Comparison of ENCODE assay signal across 14 cellular contexts in genomic region chr2:1632006-1632348, GRCh38.
DNase-seq lines count a peak whose midpoint lies in the region; ATAC-seq, FAIRE-seq and TF ChIP-seq lines count a peak whose summit lies in the region.
"Had no signal": no experiment of that assay in that cellular context is flagged by ENCODE, and none has a peak within 500 bp of the region (broad histone marks: within the 10 kb centered on the region; RNA-seq: fewer than 3 reads in every experiment).

No MANE protein-coding gene starts in this region.

- peak overlapping the region; percentile 90 for H2BK120ac ChIP-seq in IMR-90 (ENCODE audit: low read depth, low read length)

- H4K5ac ChIP-seq in IMR-90 (ENCODE audit: low read depth, low read length) = peak overlapping the region; percentile 93

- CTCF ChIA-PET in AG04450 (lab: Charles Lee) (no interaction called here), IMR-90 (lab: Yijun Ruan, JAX) (no interaction called here)
- CTCF ChIA-PET in activated CD4-positive, alpha-beta memory T cell treated with anti-CD3 and anti-CD28 coated beads for 36 hours (lab: Charles Lee) = no interaction called here

- H2AK5ac ChIP-seq in IMR-90 (ENCODE audit: low read depth, low read length) = peak overlapping the region; percentile 93

- peak overlapping the region; percentile 94 for H2BK20ac ChIP-seq in IMR-90 (ENCODE audit: low read depth, low read length)

- peak overlapping the region; percentile 68 for H3K4me2 ChIP-seq in IMR-90 (ENCODE audit: low read depth, low read length)

- dilution Hi-C loops in IMR-90 (cut with HindIII; ENCODE audit: low sequenced_read_pairs, unreplicated experiment) = no loop called here

- no peak overlapping the region for H3K27ac Mint-ChIP-seq in activated CD4-positive, alpha-beta memory T cell treated with anti-CD3 and anti-CD28 coated beads for 36 hours
- no peak overlapping the region for H3K27ac Mint-ChIP-seq in activated T-helper 1 cell treated with anti-CD3 and anti-CD28 coated beads, Interleukin-12 subunit alpha, Interleukin-12 subunit beta, Interleukin-2, Interleukin-4 antibody, amounts not matched to agents 30 ng/mL and 10 ng/mL and 1 ng/mL, durations not matched to agents 14 hours and 24 hours and 36 hours
- H3K27ac Mint-ChIP-seq: activated naive CD8-positive, alpha-beta T cell had no signal

- no peaks in the 10 kb centered on the region for H3K9me3 Mint-ChIP-seq in activated CD4-positive, alpha-beta memory T cell treated with anti-CD3 and anti-CD28 coated beads for 36 hours
- H3K9me3 Mint-ChIP-seq in activated T-helper 1 cell treated with anti-CD3 and anti-CD28 coated beads, Interleukin-12 subunit alpha, Interleukin-12 subunit beta, Interleukin-2, Interleukin-4 antibody, amounts not matched to agents 30 ng/mL and 10 ng/mL and 1 ng/mL, durations not matched to agents 14 hours and 24 hours and 36 hours = no peaks in the 10 kb centered on the region

- POLR2A ChIA-PET in AG04450 (lab: Yijun Ruan, JAX) = interaction anchor here (1.2 kb wide), 1 partner anchor 21 kb away, joined by 3 read pairs; no protein-coding TSS in a partner anchor
- POLR2A ChIA-PET in IMR-90 (lab: Charles Lee; ENCODE audit: unreplicated experiment) = no interaction called here
- POLR2A ChIA-PET in activated CD4-positive, alpha-beta memory T cell treated with anti-CD3 and anti-CD28 coated beads for 36 hours (lab: Charles Lee) = no interaction called here

- H3K56ac ChIP-seq in IMR-90 (ENCODE audit: extremely low read depth, insufficient read depth, low read length) = peak overlapping the region; percentile 52; the same call in 1 of the 2 replicates

- intact Hi-C loops in IMR-90 (cut with micrococcal nuclease) = no loop called here
- intact Hi-C loops in left colon (cut with DNase I, micrococcal nuclease) = no loop called here
- intact Hi-C loops in stomach (cut with DNase I; ENCODE audit: low total_unique reads) = no loop called here
- intact Hi-C loops in activated CD4-positive, alpha-beta memory T cell treated with anti-CD3 and anti-CD28 coated beads for 36 hours (cut with micrococcal nuclease) = no loop called here
- intact Hi-C loops in activated T-helper 1 cell treated with anti-CD3 and anti-CD28 coated beads, Interleukin-12 subunit alpha, Interleukin-12 subunit beta, Interleukin-2, Interleukin-4 antibody, amounts not matched to agents 30 ng/mL and 10 ng/mL and 1 ng/mL, durations not matched to agents 14 hours and 24 hours and 36 hours (cut with micrococcal nuclease) = no loop called here

- H3K14ac ChIP-seq in IMR-90 (replicated peaks; ENCODE audit: low read depth, low read length) = peak overlapping the region; percentile 75

- H2AK9ac ChIP-seq in IMR-90 (replicated peaks; ENCODE audit: low read depth, low read length, poor library complexity) = peak overlapping the region; percentile 80

- 94% methylated on average over 3 of the region's 7 CpGs; no CpG with 5 or more reads in 1 of the 2 experiments for WGBS in IMR-90 (ENCODE audit: extremely low coverage in 2 of 2, insufficient read length in 1 of 2), 2 experiments
- WGBS in stomach, 5 donors = 51 to 82% (median 59%) methylated on average over 7 of the region's 7 CpGs

- TF ChIP-seq RAD21 in IMR-90 (IDR thresholded peaks at IDR 0.05; ENCODE audit: low read length) = peak; percentile 28; the same call in 1 of the 2 replicates

- TSS peak; percentile 81 for BruUV-seq in IMR-90 (replicated peaks; lab: Mats Ljungman, UMichigan)

- TF ChIP-seq POLR2A in IMR-90 (IDR thresholded peaks at IDR 0.05; ENCODE audit: low read depth, low read length) (no peak), stomach (IDR thresholded peaks at IDR 0.05) (no peak)

- peak overlapping the region; percentile 57 for H3K27ac ChIP-seq in AG04450 (ENCODE audit: low read depth, low read length)
- H3K27ac ChIP-seq in IMR-90 (ENCODE audit: insufficient read depth, low read length) = peak overlapping the region; percentile 85
- no peak overlapping the region for H3K27ac ChIP-seq in stomach

- H3K27me3 ChIP-seq in AG04450 (ENCODE audit: control insufficient read depth, insufficient read depth, low read length) (no peaks in the 10 kb centered on the region), IMR-90 (ENCODE audit: control insufficient read depth, insufficient read depth, low read length) (no peaks in the 10 kb centered on the region), stomach (no peaks in the 10 kb centered on the region)

- H3K4me3 Mint-ChIP-seq in activated CD4-positive, alpha-beta memory T cell treated with anti-CD3 and anti-CD28 coated beads for 36 hours = no peak overlapping the region
- no peak overlapping the region for H3K4me3 Mint-ChIP-seq in activated T-helper 1 cell treated with anti-CD3 and anti-CD28 coated beads, Interleukin-12 subunit alpha, Interleukin-12 subunit beta, Interleukin-2, Interleukin-4 antibody, amounts not matched to agents 30 ng/mL and 10 ng/mL and 1 ng/mL, durations not matched to agents 14 hours and 24 hours and 36 hours
- H3K4me3 Mint-ChIP-seq: activated naive CD8-positive, alpha-beta T cell had no signal

- TF ChIP-seq EP300 in stomach (IDR thresholded peaks at IDR 0.05) = no peak

- H4K8ac ChIP-seq in IMR-90 (ENCODE audit: low read depth in 2 of 2, low read length in 2 of 2) = peak overlapping the region; percentile 7 to 71; a peak in 3 of 4 replicates

- H3K18ac ChIP-seq in IMR-90 (ENCODE audit: low read depth, low read length) = peak overlapping the region; percentile 84

- H3K9me3 ChIP-seq in AG04450 (ENCODE audit: control insufficient read depth, insufficient read depth, low read length) (peaks cover 3% of the 10 kb centered on the region), IMR-90 (ENCODE audit: control insufficient read depth, insufficient read depth, low read length) (peaks cover 5% of the 10 kb centered on the region), stomach (peaks cover 0 to 5% (median 2%) of the 10 kb centered on the region in 4 donors)

- H3K9me1 ChIP-seq in IMR-90 (ENCODE audit: insufficient read depth, low read length) = peaks cover 21% of the 10 kb centered on the region

- peaks cover 24% of the 10 kb centered on the region for H4K20me1 ChIP-seq in IMR-90 (ENCODE audit: insufficient read depth, low read length)

- FAIRE-seq in frontal cortex (lab: Jason Lieb, UNC) = no peak

- H2AFZ ChIP-seq in IMR-90 (replicated peaks; ENCODE audit: low read length, poor library complexity) = no peak overlapping the region

- peaks cover 51% of the 10 kb centered on the region for H3K36me3 ChIP-seq in IMR-90 (ENCODE audit: control insufficient read depth, insufficient read depth, low read length)
- peaks cover 3 to 57% (median 34%) of the 10 kb centered on the region in 4 donors for H3K36me3 ChIP-seq in stomach

- TF ChIP-seq CTCF in AG04450 (IDR thresholded peaks at IDR 0.05; ENCODE audit: low read depth, low read length) (no peak), IMR-90 (conservative IDR thresholded peaks at IDR 0.05; ENCODE audit: low read depth, low read length) (no peak), astrocyte of the spinal cord (IDR thresholded peaks at IDR 0.05; ENCODE audit: low read depth, low read length) (no peak), stomach (IDR thresholded peaks at IDR 0.05) (no peak)

- H2BK5ac ChIP-seq in IMR-90 (ENCODE audit: low read depth, low read length, poor library complexity, severe bottlenecking) = peak overlapping the region; percentile 95

- peak overlapping the region; percentile 89 for H4K91ac ChIP-seq in IMR-90 (ENCODE audit: insufficient read depth, low read depth, low read length)

- in situ Hi-C loops in IMR-90 (cut with MboI; ENCODE audit: low sequenced_read_pairs) = no loop called here
- in situ Hi-C loops in astrocyte of the spinal cord (cut with HindIII; ENCODE audit: low sequenced_read_pairs) = no loop called here

- H3K23ac ChIP-seq in IMR-90 (ENCODE audit: low read depth, low read length) = peak overlapping the region; percentile 60

- DNase-seq in AG04450 (ENCODE audit: low read depth, low spot score) (peak; percentile 43), IMR-90 (peak; percentile 87), astrocyte of the spinal cord (ENCODE audit: low read depth, low spot score) (peak; percentile 69), left colon (peak; percentile 57 to 71), frontal cortex (ENCODE audit: low spot score in 2 of 2) (no peak), stomach (no peak)
- no peak for DNase-seq in activated CD4-positive, alpha-beta memory T cell treated with anti-CD3 and anti-CD28 coated beads for 36 hours
- no peak for DNase-seq in activated T-helper 1 cell treated with anti-CD3 and anti-CD28 coated beads, Interleukin-12 subunit alpha, Interleukin-12 subunit beta, Interleukin-2, Interleukin-4 antibody, amounts not matched to agents 30 ng/mL and 10 ng/mL and 1 ng/mL, durations not matched to agents 14 hours and 24 hours and 36 hours (ENCODE audit: low spot score)
- DNase-seq: C1 segment of cervical spinal cord, heart left ventricle, NCI-H1417 treated with DMSO at 0.1 percent for 48 hours, occipital lobe had no signal

- peak overlapping the region; percentile 52; the same call in 1 of the 2 replicates for H3K9ac ChIP-seq in IMR-90 (ENCODE audit: low read depth, low read length)

- peak overlapping the region; percentile 96 for H3K4ac ChIP-seq in IMR-90 (ENCODE audit: low read depth, low read length)

- H3K4me1 ChIP-seq in IMR-90 (ENCODE audit: control insufficient read depth, insufficient read depth, low read length) (peaks cover 16% of the 10 kb centered on the region), stomach (no peaks in the 10 kb centered on the region)

- peaks cover 3% of the 10 kb centered on the region for H3K27me3 Mint-ChIP-seq in activated CD4-positive, alpha-beta memory T cell treated with anti-CD3 and anti-CD28 coated beads for 36 hours
- H3K27me3 Mint-ChIP-seq in activated T-helper 1 cell treated with anti-CD3 and anti-CD28 coated beads, Interleukin-12 subunit alpha, Interleukin-12 subunit beta, Interleukin-2, Interleukin-4 antibody, amounts not matched to agents 30 ng/mL and 10 ng/mL and 1 ng/mL, durations not matched to agents 14 hours and 24 hours and 36 hours (ENCODE audit: insufficient read depth) = no peaks in the 10 kb centered on the region

- H3K4me3 ChIP-seq in AG04450 (ENCODE audit: low read depth, low read length) (no peak overlapping the region), IMR-90 (ENCODE audit: insufficient read depth, low read depth, low read length) (no peak overlapping the region), astrocyte of the spinal cord (ENCODE audit: low read depth, low read length) (no peak overlapping the region), stomach (no peak overlapping the region)
- H3K4me3 ChIP-seq: heart left ventricle, lung had no signal

- H3K79me1 ChIP-seq in IMR-90 (ENCODE audit: low read depth in 1 of 2, low read length in 2 of 2) = peaks cover 0 to 66% of the 10 kb centered on the region in 2 experiments; a peak in 3 of 4 replicates

- peak overlapping the region; percentile 13; the same call in 1 of the 3 replicates for H2BK15ac ChIP-seq in IMR-90 (ENCODE audit: low read depth, low read length)

- no peaks in the 10 kb centered on the region for H3K4me1 Mint-ChIP-seq in activated CD4-positive, alpha-beta memory T cell treated with anti-CD3 and anti-CD28 coated beads for 36 hours (ENCODE audit: low read depth)
- no peaks in the 10 kb centered on the region for H3K4me1 Mint-ChIP-seq in activated T-helper 1 cell treated with anti-CD3 and anti-CD28 coated beads, Interleukin-12 subunit alpha, Interleukin-12 subunit beta, Interleukin-2, Interleukin-4 antibody, amounts not matched to agents 30 ng/mL and 10 ng/mL and 1 ng/mL, durations not matched to agents 14 hours and 24 hours and 36 hours (ENCODE audit: low read depth)

- peak; percentile 84 for ATAC-seq in IMR-90 (ENCODE audit: low read depth)
- peak; percentile 90 for ATAC-seq in left colon
- ATAC-seq: heart left ventricle had no signal

- H3K36me3 Mint-ChIP-seq in activated CD4-positive, alpha-beta memory T cell treated with anti-CD3 and anti-CD28 coated beads for 36 hours = no peaks in the 10 kb centered on the region
- H3K36me3 Mint-ChIP-seq in activated T-helper 1 cell treated with anti-CD3 and anti-CD28 coated beads, Interleukin-12 subunit alpha, Interleukin-12 subunit beta, Interleukin-2, Interleukin-4 antibody, amounts not matched to agents 30 ng/mL and 10 ng/mL and 1 ng/mL, durations not matched to agents 14 hours and 24 hours and 36 hours (ENCODE audit: low read depth) = no peaks in the 10 kb centered on the region
- H3K36me3 Mint-ChIP-seq: activated naive CD8-positive, alpha-beta T cell had no signal

Comparison
In these comparisons a context has a peak if more than half of its experiments do, and no peak if none do; other contexts are left out.
1. DNase-seq: peak in AG04450 (single experiment), IMR-90 (single experiment), astrocyte of the spinal cord (single experiment) and left colon (2 of 2); none in frontal cortex (0 of 2), stomach (single experiment), activated CD4-positive, alpha-beta memory T cell treated with anti-CD3 and anti-CD28 coated beads for 36 hours (single experiment) and activated T-helper 1 cell treated with anti-CD3 and anti-CD28 coated beads, Interleukin-12 subunit alpha, Interleukin-12 subunit beta, Interleukin-2, Interleukin-4 antibody, amounts not matched to agents 30 ng/mL and 10 ng/mL and 1 ng/mL, durations not matched to agents 14 hours and 24 hours and 36 hours (single experiment).
2. H3K27ac ChIP-seq: peak in AG04450 (single experiment) and IMR-90 (single experiment); none in stomach (0 of 5).